8 cellular contexts compared by ENCODE assay signal in the genomic region with DNA sequence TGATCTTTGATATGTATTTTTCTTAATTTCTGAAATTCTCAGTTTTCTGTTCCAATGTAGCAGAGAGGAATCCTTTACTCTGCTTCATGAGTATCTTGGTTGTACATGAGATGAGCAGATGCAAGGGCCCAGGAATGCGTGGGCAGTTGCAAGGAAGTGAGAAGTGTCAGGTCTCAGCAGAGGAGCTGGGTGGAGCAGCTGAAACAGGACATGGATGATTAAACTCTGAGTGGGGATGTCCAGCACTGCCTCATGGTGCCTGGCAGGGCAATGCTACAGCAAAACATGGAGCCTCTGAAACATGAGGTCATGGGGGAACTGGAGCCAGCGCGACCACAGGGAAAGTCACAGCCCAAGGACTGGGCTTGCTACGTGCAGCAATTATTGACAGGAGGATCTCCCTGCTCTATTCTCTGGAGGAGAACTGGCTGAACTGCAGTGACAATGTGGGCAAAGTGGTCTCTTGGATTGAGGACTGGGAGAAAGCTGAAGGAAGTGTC. TPM values are rescaled to one million over a fixed set of nuclear protein-coding genes. Genes with fewer than 3 reads are reported as not detected.
A peak's percentile ranks its signal among the peaks of the same experiment; 100 is the strongest.
DNase-seq lines count a peak whose midpoint lies in the region; ATAC-seq lines count a peak whose summit lies in the region.

No MANE protein-coding gene starts in this region.

- no peaks in the 10 kb centered on the region for H3K27me3 Mint-ChIP-seq in T-helper 17 cell
- peaks cover 8% of the 10 kb centered on the region for H3K27me3 Mint-ChIP-seq in stimulated activated naive CD8-positive, alpha-beta T cell treated with anti-CD3 and anti-CD28 coated beads, Interleukin-15, amount 100 ng/mL, for 72 hours

- intact Hi-C loops in left ventricle myocardium superior (cut with micrococcal nuclease) = no loop called here

- no peaks in the 10 kb centered on the region for H3K36me3 Mint-ChIP-seq in T-helper 17 cell (ENCODE audit: low read depth)

- peak; percentile 79 for ATAC-seq in HG02973 (IDR thresholded peaks at IDR 0.05; ENCODE audit: unreplicated experiment)
- no peak for ATAC-seq in T-helper 17 cell
- ATAC-seq in left ventricle myocardium superior = peak; percentile 74
- peak; percentile 97 for ATAC-seq in stimulated activated naive CD8-positive, alpha-beta T cell treated with anti-CD3 and anti-CD28 coated beads, Interleukin-15, amount 100 ng/mL, for 72 hours

- no peaks in the 10 kb centered on the region for H3K9me3 Mint-ChIP-seq in stimulated activated naive CD8-positive, alpha-beta T cell treated with anti-CD3 and anti-CD28 coated beads, Interleukin-15, amount 100 ng/mL, for 72 hours

- peaks cover 6% of the 10 kb centered on the region for H3K4me1 Mint-ChIP-seq in T-helper 17 cell
- H3K4me1 Mint-ChIP-seq in stimulated activated naive CD8-positive, alpha-beta T cell treated with anti-CD3 and anti-CD28 coated beads, Interleukin-15, amount 100 ng/mL, for 72 hours = peaks cover 18% of the 10 kb centered on the region

- no peak overlapping the region for H3K4me3 Mint-ChIP-seq in T-helper 17 cell
- H3K4me3 Mint-ChIP-seq in stimulated activated naive CD8-positive, alpha-beta T cell treated with anti-CD3 and anti-CD28 coated beads, Interleukin-15, amount 100 ng/mL, for 72 hours = peak overlapping the region; percentile 40 to 55

- no peaks in the 10 kb centered on the region for H3K9me3 ChIP-seq in T-helper 17 cell (ENCODE audit: control insufficient read depth, low read length, poor library complexity, severe bottlenecking)

- peak overlapping the region; percentile 48 for H3K27ac Mint-ChIP-seq in T-helper 17 cell
- H3K27ac Mint-ChIP-seq in stimulated activated naive CD8-positive, alpha-beta T cell treated with anti-CD3 and anti-CD28 coated beads, Interleukin-15, amount 100 ng/mL, for 72 hours = no peak overlapping the region

- DNase-seq in stimulated activated naive CD4-positive, alpha-beta T cell treated with Interleukin-2 at 50 U/mL for 16 hours (lab: John Stamatoyannopoulos, UW) = peak; percentile 18
- DNase-seq in stimulated activated naive CD4-positive, alpha-beta T cell (lab: John Stamatoyannopoulos, UW) = no peak
- DNase-seq in T-helper 17 cell = no peak
- DNase-seq in left ventricle myocardium superior = peak; percentile 61
- peak; percentile 4 to 62 for DNase-seq in stimulated activated naive CD8-positive, alpha-beta T cell treated with anti-CD3 and anti-CD28 coated beads, Interleukin-15, amount 100 ng/mL, for 72 hours
- DNase-seq in NCI-H2029 treated with DMSO at 0.1 percent for 48 hours (lab: John Stamatoyannopoulos, UW) = no peak
- DNase-seq in NCI-H510A (lab: John Stamatoyannopoulos, UW) = no peak

RNA-seq across cellular contexts. Expression of a gene that starts 48.4 kb away (rescaled TPM):
- total RNA-seq in T-helper 17 cell (under 1 TPM; 0.26 to 0.40 TPM), left ventricle myocardium superior (5.4 TPM)

Comparison
In these comparisons a context has a peak if more than half of its experiments do, and no peak if none do; other contexts are left out.
1. DNase-seq: peak in stimulated activated naive CD4-positive, alpha-beta T cell treated with Interleukin-2 at 50 U/mL for 16 hours (single experiment), left ventricle myocardium superior (single experiment) and stimulated activated naive CD8-positive, alpha-beta T cell treated with anti-CD3 and anti-CD28 coated beads, Interleukin-15, amount 100 ng/mL, for 72 hours (2 of 2); none in stimulated activated naive CD4-positive, alpha-beta T cell (0 of 6), T-helper 17 cell (0 of 3), NCI-H2029 treated with DMSO at 0.1 percent for 48 hours (single experiment) and NCI-H510A (single experiment).